10 cellular contexts compared by ENCODE assay signal in the genomic region with DNA sequence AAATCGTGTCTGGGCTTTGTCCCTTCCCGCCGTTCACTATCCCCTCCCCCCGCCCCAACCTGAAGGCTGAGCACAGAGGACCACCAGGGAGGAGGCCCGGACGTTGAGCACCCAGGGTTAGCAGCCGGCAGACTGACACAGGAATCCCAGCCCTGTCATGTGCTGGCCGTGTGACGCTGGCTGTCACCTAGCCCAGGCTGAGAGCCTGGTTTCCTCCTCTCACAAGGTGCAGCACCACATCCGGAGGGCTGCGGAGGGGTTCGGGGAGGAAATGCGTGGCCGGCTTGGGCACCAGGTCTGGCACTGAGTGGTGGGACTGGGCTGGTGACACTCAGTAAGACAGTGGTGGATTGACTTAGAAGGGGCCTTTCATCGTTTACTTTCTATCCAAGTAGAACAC. TPM values are rescaled to one million over a fixed set of nuclear protein-coding genes. Genes with fewer than 3 reads are reported as not detected.
DNase-seq lines count a peak whose midpoint lies in the region; ATAC-seq lines count a peak whose summit lies in the region.
"Had no signal": no experiment of that assay in that cellular context is flagged by ENCODE, and none has a peak within 500 bp of the region (broad histone marks: within the 10 kb centered on the region; RNA-seq: fewer than 3 reads in every experiment).

No MANE protein-coding gene starts in this region.

- peak; percentile 81 for DNase-seq in activated CD4-positive, alpha-beta T cell treated with anti-CD3 and anti-CD28 coated beads for 36 hours
- peak; percentile 50 for DNase-seq in stimulated activated CD4-positive, alpha-beta T cell treated with anti-CD3 and anti-CD28 coated beads, Interleukin-4, amount 100 ng/mL, for 24 hours
- DNase-seq in AG08395 (ENCODE audit: low spot score) (no peak), NCI-H226 (no peak), caudate nucleus (lab: John Stamatoyannopoulos, UW) (no peak), COLO829 (ENCODE audit: low spot score) (no peak)
- DNase-seq: KBM-7 had no signal

- peaks cover 0 to 8% (median 4%) of the 10 kb centered on the region in 3 donors for H3K4me1 Mint-ChIP-seq in IgD-negative memory B cell
- H3K4me1 Mint-ChIP-seq in activated CD4-positive, alpha-beta T cell treated with anti-CD3 and anti-CD28 coated beads for 36 hours: peaks cover 35% of the 10 kb centered on the region
- H3K4me1 Mint-ChIP-seq in activated naive CD8-positive, alpha-beta T cell (ENCODE audit: low read depth): peaks cover 30% of the 10 kb centered on the region

- no peak overlapping the region for H3K27ac ChIP-seq in caudate nucleus (ENCODE audit: low read depth, low read length)

- POLR2A ChIA-PET in activated CD4-positive, alpha-beta T cell treated with anti-CD3 and anti-CD28 coated beads for 36 hours (lab: Charles Lee): no interaction called here

- H3K27me3 Mint-ChIP-seq in IgD-negative memory B cell: peaks cover 6% of the 10 kb centered on the region
- H3K27me3 Mint-ChIP-seq in activated CD4-positive, alpha-beta T cell treated with anti-CD3 and anti-CD28 coated beads for 36 hours: no peaks in the 10 kb centered on the region
- no peaks in the 10 kb centered on the region for H3K27me3 Mint-ChIP-seq in activated naive CD8-positive, alpha-beta T cell

- CTCF ChIA-PET in activated CD4-positive, alpha-beta T cell treated with anti-CD3 and anti-CD28 coated beads for 36 hours (lab: Charles Lee): no interaction called here

- peak; percentile 34 for ATAC-seq in activated CD4-positive, alpha-beta T cell treated with anti-CD3 and anti-CD28 coated beads for 36 hours

- peak overlapping the region in 1 of 4 donors; percentile 50 for H3K4me3 Mint-ChIP-seq in IgD-negative memory B cell
- no peak overlapping the region for H3K4me3 Mint-ChIP-seq in activated CD4-positive, alpha-beta T cell treated with anti-CD3 and anti-CD28 coated beads for 36 hours
- peak overlapping the region; percentile 35 for H3K4me3 Mint-ChIP-seq in activated naive CD8-positive, alpha-beta T cell
- H3K4me3 Mint-ChIP-seq: memory B cell had no signal

- H3K9me3 Mint-ChIP-seq in IgD-negative memory B cell: peaks cover 2 to 15% (median 4%) of the 10 kb centered on the region in 3 donors
- peaks cover 9% of the 10 kb centered on the region for H3K9me3 Mint-ChIP-seq in activated CD4-positive, alpha-beta T cell treated with anti-CD3 and anti-CD28 coated beads for 36 hours (ENCODE audit: low read depth)
- H3K9me3 Mint-ChIP-seq in activated naive CD8-positive, alpha-beta T cell (ENCODE audit: low read depth): no peaks in the 10 kb centered on the region

- H3K36me3 Mint-ChIP-seq in IgD-negative memory B cell: no peaks in the 10 kb centered on the region
- no peaks in the 10 kb centered on the region for H3K36me3 Mint-ChIP-seq in activated CD4-positive, alpha-beta T cell treated with anti-CD3 and anti-CD28 coated beads for 36 hours (ENCODE audit: low read depth)
- H3K36me3 Mint-ChIP-seq in activated naive CD8-positive, alpha-beta T cell: peaks cover 5% of the 10 kb centered on the region

- intact Hi-C loops in activated CD4-positive, alpha-beta T cell treated with anti-CD3 and anti-CD28 coated beads for 36 hours (cut with DNase I, micrococcal nuclease): no loop called here

- peak overlapping the region in 2 of 3 donors; percentile 16 to 78 for H3K27ac Mint-ChIP-seq in IgD-negative memory B cell
- H3K27ac Mint-ChIP-seq in activated CD4-positive, alpha-beta T cell treated with anti-CD3 and anti-CD28 coated beads for 36 hours: no peak overlapping the region
- H3K27ac Mint-ChIP-seq in activated naive CD8-positive, alpha-beta T cell: peak overlapping the region; percentile 41
- H3K27ac Mint-ChIP-seq: memory B cell had no signal

RNA-seq across cellular contexts. Expression of a gene that starts 4.6 kb away (rescaled TPM):
- polyA plus RNA-seq in IgD-negative memory B cell: 0.98 TPM
- total RNA-seq in activated CD4-positive, alpha-beta T cell treated with anti-CD3 and anti-CD28 coated beads for 36 hours: 10 to 100 TPM; 38.7 TPM

RNA-seq across cellular contexts. Expression of a gene that starts 25.5 kb away (rescaled TPM):
- polyA plus RNA-seq in IgD-negative memory B cell: 428 TPM
- 100 to 1,000 TPM; 208 to 296 TPM for total RNA-seq in activated CD4-positive, alpha-beta T cell treated with anti-CD3 and anti-CD28 coated beads for 36 hours

RNA-seq across cellular contexts. Expression of a gene that starts 25.9 kb away (rescaled TPM):
- 1.4 TPM for polyA plus RNA-seq in IgD-negative memory B cell
- total RNA-seq in activated CD4-positive, alpha-beta T cell treated with anti-CD3 and anti-CD28 coated beads for 36 hours: 10 to 100 TPM; 14.3 to 16.6 TPM

RNA-seq across cellular contexts. Expression of a gene that starts 52.0 kb away (rescaled TPM):
- polyA plus RNA-seq in IgD-negative memory B cell: 3.4 TPM
- total RNA-seq in activated CD4-positive, alpha-beta T cell treated with anti-CD3 and anti-CD28 coated beads for 36 hours: 10 to 100 TPM; 15.4 to 27.1 TPM

Comparison
In these comparisons a context has a peak if more than half of its experiments do, and no peak if none do; other contexts are left out.
1. DNase-seq: peak in activated CD4-positive, alpha-beta T cell treated with anti-CD3 and anti-CD28 coated beads for 36 hours (single experiment) and stimulated activated CD4-positive, alpha-beta T cell treated with anti-CD3 and anti-CD28 coated beads, Interleukin-4, amount 100 ng/mL, for 24 hours (single experiment); none in AG08395 (single experiment), NCI-H226 (single experiment), caudate nucleus (0 of 61) and COLO829 (single experiment).